15 cellular contexts compared by ENCODE assay signal in the genomic region with DNA sequence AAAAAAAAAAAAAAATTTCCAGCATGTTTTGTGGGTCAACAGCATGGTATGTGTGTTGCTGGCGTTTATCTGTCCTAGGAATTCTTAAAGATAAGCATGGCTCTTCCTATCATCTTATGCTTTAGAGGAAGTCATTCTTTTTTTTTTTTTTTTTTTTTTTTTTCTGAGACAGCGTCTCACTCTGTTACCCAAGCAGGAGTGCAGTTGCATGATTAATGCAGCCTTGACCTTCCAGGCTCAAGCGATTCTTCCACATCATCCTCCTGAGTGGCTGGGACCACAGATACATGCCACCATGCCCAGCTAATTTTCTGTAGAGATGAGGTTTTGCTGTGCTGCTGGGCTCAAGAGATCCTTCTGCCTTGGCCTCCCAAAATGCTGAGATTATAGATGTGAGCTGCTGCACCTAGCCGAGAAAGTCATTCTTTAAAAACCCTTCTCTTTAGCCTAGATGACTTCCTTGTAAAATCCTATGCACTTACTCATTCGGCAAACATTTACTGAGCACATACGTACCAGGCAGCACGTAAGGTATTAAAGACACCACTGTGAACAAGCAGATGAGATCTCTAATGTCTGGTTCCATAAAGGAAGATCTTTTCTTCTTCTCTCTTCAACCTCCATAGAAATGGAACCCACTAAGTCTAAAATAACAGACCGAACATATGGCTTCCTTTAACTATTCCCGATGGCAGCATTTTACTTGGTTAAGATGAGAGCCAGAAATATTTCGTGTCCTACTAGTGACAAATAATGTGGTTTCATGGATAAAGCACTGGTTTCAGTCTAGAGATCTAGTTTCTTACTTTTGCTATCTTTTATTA.
A peak's percentile ranks its signal among the peaks of the same experiment; 100 is the strongest.
DNase-seq lines count a peak whose midpoint lies in the region; ATAC-seq and TF ChIP-seq lines count a peak whose summit lies in the region.
"Had no signal": no experiment of that assay in that cellular context is flagged by ENCODE, and none has a peak within 500 bp of the region (broad histone marks: within the 10 kb centered on the region; RNA-seq: fewer than 3 reads in every experiment).

No MANE protein-coding gene starts in this region.

- H3K79me2 ChIP-seq in PC-9 (ENCODE audit: low read depth), result no peaks in the 10 kb centered on the region

- H3K27ac ChIP-seq in PC-9, result peak overlapping the region; percentile 96
- no peak overlapping the region for H3K27ac ChIP-seq in body of pancreas
- H3K27ac ChIP-seq: SK-N-MC had no signal

- H4K20me1 ChIP-seq in PC-9 (ENCODE audit: insufficient read depth), result no peaks in the 10 kb centered on the region

- no peaks in the 10 kb centered on the region for H3K9me2 ChIP-seq in PC-9 (ENCODE audit: insufficient read depth)

- TF ChIP-seq CTCF in PC-9 (conservative IDR thresholded peaks at IDR 0.05), result no peak
- TF ChIP-seq CTCF in epithelial cell of proximal tubule (conservative IDR thresholded peaks at IDR 0.05; ENCODE audit: low read depth, low read length), result no peak
- no peak for TF ChIP-seq CTCF in nephron progenitor cell (IDR thresholded peaks at IDR 0.05)
- TF ChIP-seq CTCF in body of pancreas (IDR thresholded peaks at IDR 0.05), result no peak
- TF ChIP-seq CTCF in GM13977 (IDR thresholded peaks at IDR 0.05; ENCODE audit: extremely low read depth, insufficient read depth, missing control alignments), result no peak

- H3K4me1 Mint-ChIP-seq in nephron progenitor cell, result peaks cover 39% of the 10 kb centered on the region
- H3K4me1 Mint-ChIP-seq: CD8-positive, alpha-beta memory T cell; stimulated activated effector memory CD8-positive, alpha-beta T cell treated with anti-CD3 and anti-CD28 coated beads, Interleukin-12 subunit alpha, Interleukin-12 subunit beta, amount 100 ng/mL, for 72 hours had no signal

- WGBS in body of pancreas, 2 donors, result 89 to 92% methylated on average over 10 of the region's 10 CpGs

- ATAC-seq in body of pancreas (no peak), HG02870 (IDR thresholded peaks at IDR 0.05; ENCODE audit: unreplicated experiment) (no peak), HG03175 (IDR thresholded peaks at IDR 0.05; ENCODE audit: unreplicated experiment) (no peak)
- ATAC-seq: stimulated activated effector memory CD8-positive, alpha-beta T cell treated with anti-CD3 and anti-CD28 coated beads, Interleukin-12 subunit alpha, Interleukin-12 subunit beta, amount 100 ng/mL, for 72 hours had no signal

- CTCF ChIA-PET in PC-9 (lab: Charles Lee), result no interaction called here

- TSS peak; percentile 46 for BruUV-seq in PC-9 (replicated peaks; lab: Mats Ljungman, UMichigan)

- peak overlapping the region; percentile 73 for H3K4me2 ChIP-seq in PC-9

- no peaks in the 10 kb centered on the region for H3K36me3 ChIP-seq in PC-9 (ENCODE audit: low read depth)
- H3K36me3 ChIP-seq in body of pancreas (replicated peaks in 1 of 2; ENCODE audit: insufficient read depth in 1 of 2, low read depth in 2 of 2), result no peaks in the 10 kb centered on the region

- H3K9me3 Mint-ChIP-seq in nephron progenitor cell, result no peaks in the 10 kb centered on the region
- H3K9me3 Mint-ChIP-seq: stimulated activated effector memory CD8-positive, alpha-beta T cell treated with anti-CD3 and anti-CD28 coated beads, Interleukin-12 subunit alpha, Interleukin-12 subunit beta, amount 100 ng/mL, for 72 hours had no signal

- H3K27me3 Mint-ChIP-seq in nephron progenitor cell (ENCODE audit: low read depth, poor library complexity), result peaks cover 5% of the 10 kb centered on the region

- H3K9me3 ChIP-seq in PC-9 (ENCODE audit: insufficient read depth, low read depth), result no peaks in the 10 kb centered on the region
- no peaks in the 10 kb centered on the region for H3K9me3 ChIP-seq in body of pancreas

- POLR2A ChIA-PET in PC-9 (lab: Charles Lee; ENCODE audit: unreplicated experiment), result interaction anchor here (0.6 to 1.2 kb wide), 5 partner anchors 14 to 114 kb away, joined by 3 to 8 read pairs (median 5); no protein-coding TSS in a partner anchor

- peaks cover 53% of the 10 kb centered on the region for H3F3A ChIP-seq in PC-9 (ENCODE audit: insufficient read depth, low read depth)

- no peak overlapping the region for H3K4me3 Mint-ChIP-seq in nephron progenitor cell
- H3K4me3 Mint-ChIP-seq: CD8-positive, alpha-beta memory T cell; stimulated activated effector memory CD8-positive, alpha-beta T cell treated with anti-CD3 and anti-CD28 coated beads, Interleukin-12 subunit alpha, Interleukin-12 subunit beta, amount 100 ng/mL, for 72 hours had no signal

- in situ Hi-C loops in GM13977 (cut with MboI; ENCODE audit: low pct_unique_long_range_greater_than_20kb, low sequenced_read_pairs, unreplicated experiment), result no loop called here

- H3K4me3 ChIP-seq in PC-9 (peak overlapping the region; percentile 38; the same call in 1 of the 2 replicates), epithelial cell of proximal tubule (ENCODE audit: low read depth, low read length) (no peak overlapping the region), body of pancreas (no peak overlapping the region)
- H3K4me3 ChIP-seq: SK-N-MC had no signal

- no peak for TF ChIP-seq POLR2A in body of pancreas (IDR thresholded peaks at IDR 0.05)

- intact Hi-C loops in PC-9 (cut with micrococcal nuclease; ENCODE audit: unreplicated experiment), result loop anchor here (1.0 kb wide), 2 partner anchors 94 to 113 kb away; no protein-coding TSS in a partner anchor
- intact Hi-C loops in body of pancreas (cut with DNase I), result no loop called here

- H3K4me1 ChIP-seq in PC-9 (replicated peaks; ENCODE audit: insufficient read depth), result peaks cover 58% of the 10 kb centered on the region
- H3K4me1 ChIP-seq in body of pancreas, result no peaks in the 10 kb centered on the region

- DNase-seq in EH (ENCODE audit: low read depth) (peak; percentile 86), PC-9 (peak; percentile 54 to 94), epithelial cell of proximal tubule (ENCODE audit: low read depth) (peak; percentile 76), nephron progenitor cell (no peak), body of pancreas (no peak), GM13977 (ENCODE audit: low spot score) (no peak)
- DNase-seq: activated CD4-positive, alpha-beta T cell treated with anti-CD3 and anti-CD28 coated beads for 1 hour; CD8-positive, alpha-beta memory T cell; foreskin fibroblast; NCI-H524; stimulated activated CD4-positive, alpha-beta T cell treated with anti-CD3 and anti-CD28 coated beads, Interleukin-15, amount 100 ng/mL, for 24 hours had no signal

- H3K27me3 ChIP-seq in PC-9 (ENCODE audit: insufficient read depth, low read depth) (no peaks in the 10 kb centered on the region), body of pancreas (no peaks in the 10 kb centered on the region)

- peak overlapping the region; percentile 57 for H3K27ac Mint-ChIP-seq in nephron progenitor cell
- H3K27ac Mint-ChIP-seq: CD8-positive, alpha-beta memory T cell; stimulated activated effector memory CD8-positive, alpha-beta T cell treated with anti-CD3 and anti-CD28 coated beads, Interleukin-12 subunit alpha, Interleukin-12 subunit beta, amount 100 ng/mL, for 72 hours had no signal

- peaks cover 50% of the 10 kb centered on the region for H3K36me3 Mint-ChIP-seq in nephron progenitor cell (ENCODE audit: low read depth)
- H3K36me3 Mint-ChIP-seq: CD8-positive, alpha-beta memory T cell; stimulated activated effector memory CD8-positive, alpha-beta T cell treated with anti-CD3 and anti-CD28 coated beads, Interleukin-12 subunit alpha, Interleukin-12 subunit beta, amount 100 ng/mL, for 72 hours had no signal

- H2AFZ ChIP-seq in PC-9, result peak overlapping the region; percentile 19; the same call in 1 of the 2 replicates

Comparison
In these comparisons a context has a peak if more than half of its experiments do, and no peak if none do; other contexts are left out.
1. DNase-seq: peak in EH (single experiment), PC-9 (2 of 2) and epithelial cell of proximal tubule (single experiment); none in nephron progenitor cell (single experiment), body of pancreas (0 of 4) and GM13977 (single experiment).